29 cellular contexts compared by ENCODE assay signal in the genomic region with DNA sequence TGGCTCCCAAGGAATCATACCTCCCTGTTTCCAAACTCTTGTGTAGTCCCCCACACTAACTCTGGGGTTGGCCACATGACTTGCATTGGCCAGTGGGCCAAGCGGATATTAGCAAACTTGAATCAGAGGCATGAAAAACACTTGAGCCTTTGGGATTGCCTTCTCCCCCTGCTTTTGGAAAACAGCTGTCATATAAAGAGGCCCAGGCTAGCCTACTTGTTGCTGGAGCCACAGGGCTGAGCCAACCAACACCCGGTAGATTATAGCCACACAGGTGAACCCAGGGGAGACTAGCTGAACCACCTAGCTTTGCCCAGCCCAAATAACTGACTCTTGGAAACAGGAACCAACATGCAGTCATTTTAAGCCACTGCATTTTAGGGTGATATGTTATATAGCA.
DNase-seq lines count a peak whose midpoint lies in the region; ATAC-seq and TF ChIP-seq lines count a peak whose summit lies in the region.
"Had no signal": no experiment of that assay in that cellular context is flagged by ENCODE, and none has a peak within 500 bp of the region (broad histone marks: within the 10 kb centered on the region; RNA-seq: fewer than 3 reads in every experiment).

No MANE protein-coding gene starts in this region.

- H3K27ac Mint-ChIP-seq in Caco-2 (ENCODE audit: unreplicated experiment) (peak overlapping the region; percentile 89), nephron progenitor cell (peak overlapping the region; percentile 77)
- no peak overlapping the region for H3K27ac Mint-ChIP-seq in stimulated activated memory B cell treated with anti-CD40 and anti-IgM and Interleukin-4, amounts not matched to agents 10 μg/mL and 1 μg/mL and 100 μg/mL, for 72 hours
- H3K27ac Mint-ChIP-seq in activated naive CD4-positive, alpha-beta T cell treated with anti-CD3 and anti-CD28 coated beads for 36 hours, result no peak overlapping the region
- H3K27ac Mint-ChIP-seq: CD8-positive, alpha-beta memory T cell; T-helper 1 cell treated with Interleukin-12 subunit alpha and Interleukin-12 subunit beta and Interleukin-4 antibody, amounts not matched to agents 30 μg/mL and 1 μg/mL, for 36 hours had no signal

- H3K27me3 Mint-ChIP-seq in Caco-2 (ENCODE audit: insufficient read depth, unreplicated experiment) (no peaks in the 10 kb centered on the region), nephron progenitor cell (ENCODE audit: low read depth, poor library complexity) (no peaks in the 10 kb centered on the region)
- no peaks in the 10 kb centered on the region for H3K27me3 Mint-ChIP-seq in stimulated activated memory B cell treated with anti-CD40 and anti-IgM and Interleukin-4, amounts not matched to agents 10 μg/mL and 1 μg/mL and 100 μg/mL, for 72 hours
- H3K27me3 Mint-ChIP-seq in activated naive CD4-positive, alpha-beta T cell treated with anti-CD3 and anti-CD28 coated beads for 36 hours (ENCODE audit: low read depth), result no peaks in the 10 kb centered on the region

- CTCF ChIA-PET in Caco-2 (lab: Charles Lee), result interaction anchor here (0.6 to 3.5 kb wide), 3 partner anchors 14 to 440 kb away, joined by 14 to 39 read pairs (median 20); no protein-coding TSS in a partner anchor
- CTCF ChIA-PET in activated naive CD4-positive, alpha-beta T cell treated with anti-CD3 and anti-CD28 coated beads for 36 hours (lab: Charles Lee), result interaction anchor here (1.2 kb wide), 1 partner anchor 11 kb away, joined by 3 read pairs; no protein-coding TSS in a partner anchor

- no peak overlapping the region for H3K4me3 ChIP-seq in Caco-2 (ENCODE audit: low read depth, low read length)
- H3K4me3 ChIP-seq: adrenal gland, lung, SK-N-MC, stomach, thyroid gland had no signal

- H3K27me3 ChIP-seq in Caco-2 (replicated peaks; ENCODE audit: control insufficient read depth, insufficient read depth, low read length), result no peaks in the 10 kb centered on the region
- H3K27me3 ChIP-seq: adrenal gland, brain microvascular endothelial cell, stomach, thyroid gland had no signal

- ATAC-seq in stimulated activated memory B cell treated with anti-CD40 and anti-IgM and Interleukin-4, amounts not matched to agents 10 μg/mL and 1 μg/mL and 100 μg/mL, for 72 hours, result no peak
- ATAC-seq in HG03460 (IDR thresholded peaks at IDR 0.05; ENCODE audit: unreplicated experiment), result no peak
- ATAC-seq: activated CD4-positive, CD25-positive, alpha-beta regulatory T cell treated with anti-CD3 and anti-CD28 coated beads, Interleukin-2, amount 50 U/mL, for 24 hours; sciatic nerve had no signal

- POLR2A ChIA-PET in Caco-2 (lab: Charles Lee), result no interaction called here

- DNase-seq in Caco-2 (no peak), HT1080 (ENCODE audit: low read depth) (peak; percentile 22), cerebellar cortex (ENCODE audit: low spot score) (peak; percentile 42), nephron progenitor cell (no peak)
- no peak for DNase-seq in activated naive CD4-positive, alpha-beta T cell treated with anti-CD3 and anti-CD28 coated beads for 36 hours
- no peak for DNase-seq in activated effector memory CD4-positive, alpha-beta T cell treated with Interleukin-2 at 50 U/mL for 16 hours
- DNase-seq: ACHN; activated CD4-positive, alpha-beta T cell treated with anti-CD3 and anti-CD28 coated beads, Interleukin-2, amount 50 U/mL, for 48 hours; activated naive CD4-positive, alpha-beta T cell; activated T-cell treated with anti-CD3 and anti-CD28 coated beads, Interleukin-2, amount 50 U/mL, for 48 hours; adrenal gland; brain microvascular endothelial cell; CD8-positive, alpha-beta memory T cell; DMS153; hippocampal formation; NCI-H446; RPMI8226; stimulated activated CD4-positive, alpha-beta T cell treated with anti-CD3 and anti-CD28 coated beads, Interleukin-12 subunit alpha, Interleukin-12 subunit beta, amount 100 ng/mL, for 4 hours; stimulated activated CD4-positive, alpha-beta T cell treated with anti-CD3 and anti-CD28 coated beads, Interleukin-2, amount 100 ng/mL, for 48 hours; stomach; thyroid gland had no signal

- intact Hi-C loops in Caco-2 (cut with micrococcal nuclease; ENCODE audit: unreplicated experiment), result no loop called here
- intact Hi-C loops in activated naive CD4-positive, alpha-beta T cell treated with anti-CD3 and anti-CD28 coated beads for 36 hours (cut with micrococcal nuclease), result no loop called here

- no peaks in the 10 kb centered on the region for H3K36me3 Mint-ChIP-seq in Caco-2 (ENCODE audit: insufficient read depth, unreplicated experiment)
- H3K36me3 Mint-ChIP-seq in nephron progenitor cell (ENCODE audit: low read depth), result no peaks in the 10 kb centered on the region
- no peaks in the 10 kb centered on the region for H3K36me3 Mint-ChIP-seq in stimulated activated memory B cell treated with anti-CD40 and anti-IgM and Interleukin-4, amounts not matched to agents 10 μg/mL and 1 μg/mL and 100 μg/mL, for 72 hours
- H3K36me3 Mint-ChIP-seq in activated naive CD4-positive, alpha-beta T cell treated with anti-CD3 and anti-CD28 coated beads for 36 hours (ENCODE audit: low read depth), result no peaks in the 10 kb centered on the region
- H3K36me3 Mint-ChIP-seq: CD8-positive, alpha-beta memory T cell; IgD-negative memory B cell had no signal

- TF ChIP-seq CTCF in Caco-2 (IDR thresholded peaks at IDR 0.05; ENCODE audit: insufficient read depth in 1 of 2, low read depth in 1 of 2, low read length in 1 of 2, severe bottlenecking in 1 of 2, unreplicated experiment in 1 of 2) (no peak), nephron progenitor cell (IDR thresholded peaks at IDR 0.05) (no peak)

- no peaks in the 10 kb centered on the region for H3K9me3 Mint-ChIP-seq in Caco-2 (ENCODE audit: unreplicated experiment)
- no peaks in the 10 kb centered on the region for H3K9me3 Mint-ChIP-seq in nephron progenitor cell
- H3K9me3 Mint-ChIP-seq in stimulated activated memory B cell treated with anti-CD40 and anti-IgM and Interleukin-4, amounts not matched to agents 10 μg/mL and 1 μg/mL and 100 μg/mL, for 72 hours, result no peaks in the 10 kb centered on the region
- no peaks in the 10 kb centered on the region for H3K9me3 Mint-ChIP-seq in activated naive CD4-positive, alpha-beta T cell treated with anti-CD3 and anti-CD28 coated beads for 36 hours
- H3K9me3 Mint-ChIP-seq: CD8-positive, alpha-beta memory T cell; IgD-negative memory B cell; T-helper 1 cell treated with Interleukin-12 subunit alpha and Interleukin-12 subunit beta and Interleukin-4 antibody, amounts not matched to agents 30 μg/mL and 1 μg/mL, for 36 hours had no signal

- no peaks in the 10 kb centered on the region for H3K9me3 ChIP-seq in Caco-2
- H3K9me3 ChIP-seq: adrenal gland, stomach, thyroid gland had no signal

- H3K4me1 Mint-ChIP-seq in Caco-2 (ENCODE audit: low read depth, unreplicated experiment) (peaks cover 28% of the 10 kb centered on the region), nephron progenitor cell (peaks cover 88% of the 10 kb centered on the region)
- no peaks in the 10 kb centered on the region for H3K4me1 Mint-ChIP-seq in stimulated activated memory B cell treated with anti-CD40 and anti-IgM and Interleukin-4, amounts not matched to agents 10 μg/mL and 1 μg/mL and 100 μg/mL, for 72 hours
- H3K4me1 Mint-ChIP-seq in activated naive CD4-positive, alpha-beta T cell treated with anti-CD3 and anti-CD28 coated beads for 36 hours (ENCODE audit: low read depth), result no peaks in the 10 kb centered on the region
- H3K4me1 Mint-ChIP-seq: CD8-positive, alpha-beta memory T cell; IgD-negative memory B cell had no signal

- H3K4me3 Mint-ChIP-seq in Caco-2 (ENCODE audit: unreplicated experiment) (no peak overlapping the region), nephron progenitor cell (peak overlapping the region; percentile 40)
- H3K4me3 Mint-ChIP-seq in stimulated activated memory B cell treated with anti-CD40 and anti-IgM and Interleukin-4, amounts not matched to agents 10 μg/mL and 1 μg/mL and 100 μg/mL, for 72 hours, result no peak overlapping the region
- H3K4me3 Mint-ChIP-seq in activated naive CD4-positive, alpha-beta T cell treated with anti-CD3 and anti-CD28 coated beads for 36 hours, result no peak overlapping the region
- H3K4me3 Mint-ChIP-seq: CD8-positive, alpha-beta memory T cell; IgD-negative memory B cell; T-helper 1 cell treated with Interleukin-12 subunit alpha and Interleukin-12 subunit beta and Interleukin-4 antibody, amounts not matched to agents 30 μg/mL and 1 μg/mL, for 36 hours had no signal

- no peaks in the 10 kb centered on the region for H3K36me3 ChIP-seq in Caco-2 (ENCODE audit: control insufficient read depth, insufficient read depth, low read length)
- H3K36me3 ChIP-seq: adrenal gland, brain microvascular endothelial cell, stomach, thyroid gland had no signal

- no TSS peak for BruUV-seq in Caco-2 (replicated peaks; lab: Mats Ljungman, UMichigan)

- peaks cover 40% of the 10 kb centered on the region for H3K4me1 ChIP-seq in Caco-2
- H3K4me1 ChIP-seq: adrenal gland had no signal

Comparison
In these comparisons a context has a peak if more than half of its experiments do, and no peak if none do; other contexts are left out.
1. DNase-seq: peak in HT1080 (single experiment) and cerebellar cortex (single experiment); none in Caco-2 (0 of 2), nephron progenitor cell (single experiment), activated naive CD4-positive, alpha-beta T cell treated with anti-CD3 and anti-CD28 coated beads for 36 hours (single experiment) and activated effector memory CD4-positive, alpha-beta T cell treated with Interleukin-2 at 50 U/mL for 16 hours (single experiment).
2. H3K27ac Mint-ChIP-seq: peak in Caco-2 (single experiment) and nephron progenitor cell (single experiment); none in stimulated activated memory B cell treated with anti-CD40 and anti-IgM and Interleukin-4, amounts not matched to agents 10 μg/mL and 1 μg/mL and 100 μg/mL, for 72 hours (single experiment) and activated naive CD4-positive, alpha-beta T cell treated with anti-CD3 and anti-CD28 coated beads for 36 hours (single experiment).